ENCODE assay signal across 7 cellular contexts in genomic region chr2:214808481-214808931, GRCh38.
DNase-seq lines count a peak whose midpoint lies in the region; ATAC-seq, FAIRE-seq and TF ChIP-seq lines count a peak whose summit lies in the region.

No MANE protein-coding gene starts in this region.

- peaks cover 46% of the 10 kb centered on the region for H3K4me1 Mint-ChIP-seq in nephron progenitor cell

- H3K9me3 Mint-ChIP-seq in nephron progenitor cell, result peaks cover 23% of the 10 kb centered on the region

- no peaks in the 10 kb centered on the region for H3K36me3 ChIP-seq in endocrine pancreas (ENCODE audit: control insufficient read depth, insufficient read depth, low read length)

- H3K27me3 Mint-ChIP-seq in nephron progenitor cell (ENCODE audit: low read depth, poor library complexity), result peaks cover 7% of the 10 kb centered on the region

- peak; percentile 85 for FAIRE-seq in GM19239 (lab: Jason Lieb, UNC)

- peaks cover 27% of the 10 kb centered on the region for H3K36me3 Mint-ChIP-seq in nephron progenitor cell (ENCODE audit: low read depth)

- no peak overlapping the region for H3K9ac ChIP-seq in endocrine pancreas (ENCODE audit: control insufficient read depth, insufficient read depth, low read length)

- ATAC-seq in GM21390 (IDR thresholded peaks at IDR 0.05; ENCODE audit: unreplicated experiment), result no peak

- H3K4me1 ChIP-seq in endocrine pancreas (ENCODE audit: control insufficient read depth, insufficient read depth, low read length), result no peaks in the 10 kb centered on the region

- H3K9me3 ChIP-seq in endocrine pancreas (ENCODE audit: control insufficient read depth, low read length), result no peaks in the 10 kb centered on the region

- DNase-seq in GM19239 (ENCODE audit: insufficient read length, low spot score), result no peak
- DNase-seq in OCI-M1 (lab: John Stamatoyannopoulos, UW), result peak; percentile 52
- DNase-seq in nephron progenitor cell, result no peak
- DNase-seq in islet precursor cell, result no peak
- DNase-seq in stimulated activated CD4-positive, alpha-beta T cell treated with anti-CD3 and anti-CD28 coated beads, Interleukin-15, amount 100 ng/mL, for 24 hours, result no peak

- H3K4me3 ChIP-seq in endocrine pancreas (ENCODE audit: control insufficient read depth, insufficient read depth, low read length), result peak overlapping the region; percentile 83

- peak overlapping the region; percentile 96 for H3K4me3 Mint-ChIP-seq in nephron progenitor cell

- TF ChIP-seq CTCF in nephron progenitor cell (IDR thresholded peaks at IDR 0.05), result no peak

- H3K27ac Mint-ChIP-seq in nephron progenitor cell, result peak overlapping the region; percentile 96

- H3K27me3 ChIP-seq in endocrine pancreas (ENCODE audit: control insufficient read depth, insufficient read depth, low read length), result no peaks in the 10 kb centered on the region
